11 cellular contexts compared by ENCODE assay signal in the genomic region with DNA sequence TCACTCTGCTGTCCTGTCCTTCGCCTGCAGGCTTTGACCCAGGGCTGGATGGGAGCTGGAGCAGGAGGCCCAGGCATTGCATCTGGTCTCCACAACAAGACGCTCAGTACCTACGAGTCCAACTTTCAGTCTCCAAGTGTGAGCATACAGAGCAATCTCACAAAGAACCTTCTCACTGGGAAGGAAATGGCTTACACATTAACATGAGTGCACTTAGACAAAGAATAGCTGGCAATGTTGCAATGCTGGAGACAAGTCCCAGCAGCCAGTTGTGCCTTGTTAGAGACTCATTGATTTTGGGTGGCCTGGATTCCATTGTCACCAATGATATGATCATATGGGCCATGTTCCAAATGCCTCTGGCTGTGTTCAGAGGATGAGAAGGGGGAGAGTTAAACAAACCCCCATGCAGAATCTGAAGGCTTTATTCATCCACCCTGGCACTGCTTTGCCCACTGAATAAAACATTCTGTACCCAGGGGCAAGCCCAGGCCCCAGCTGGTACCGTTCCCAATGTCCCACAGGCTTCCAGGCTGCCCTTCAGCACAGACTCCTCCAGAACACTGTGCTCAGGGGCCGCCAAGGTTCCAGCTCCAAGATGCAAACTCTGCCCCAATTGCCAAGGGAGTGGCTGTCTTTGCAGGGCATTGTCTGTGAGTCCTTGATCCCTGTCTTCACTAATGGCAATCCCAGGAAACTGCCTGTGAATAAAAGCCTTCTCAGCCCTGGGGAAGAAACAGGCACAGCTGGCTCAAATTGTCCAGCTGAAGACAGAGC.
DNase-seq lines count a peak whose midpoint lies in the region; ATAC-seq and TF ChIP-seq lines count a peak whose summit lies in the region.
"Had no signal": no experiment of that assay in that cellular context is flagged by ENCODE, and none has a peak within 500 bp of the region (broad histone marks: within the 10 kb centered on the region; RNA-seq: fewer than 3 reads in every experiment).

No MANE protein-coding gene starts in this region.

- no peaks in the 10 kb centered on the region for H3K36me3 Mint-ChIP-seq in stimulated activated memory B cell treated with anti-CD40 and anti-IgM and Interleukin-4, amounts not matched to agents 10 μg/mL and 1 μg/mL and 100 μg/mL, for 72 hours

- DNase-seq in NCI-H69 (lab: John Stamatoyannopoulos, UW) (peak; percentile 47), cerebellum (ENCODE audit: low spot score) (peak; percentile 33), left lung (no peak), sciatic nerve (ENCODE audit: low spot score) (no peak)
- DNase-seq in stimulated activated CD4-positive, alpha-beta T cell treated with anti-CD3 and anti-CD28 coated beads, Interleukin-12 subunit alpha, Interleukin-12 subunit beta, amount 100 ng/mL, for 4 hours: no peak
- DNase-seq: activated CD4-positive, alpha-beta T cell treated with anti-CD3 and anti-CD28 coated beads, Interleukin-2, amount 10 ng/mL, durations not matched to agents 7 days and 5 days; naive thymus-derived CD4-positive, alpha-beta T cell; NCI-H1417 had no signal

- no peaks in the 10 kb centered on the region for H3K36me3 ChIP-seq in left lung

- H3K9me3 Mint-ChIP-seq in stimulated activated memory B cell treated with anti-CD40 and anti-IgM and Interleukin-4, amounts not matched to agents 10 μg/mL and 1 μg/mL and 100 μg/mL, for 72 hours: peaks cover 6% of the 10 kb centered on the region

- intact Hi-C loops in left lung (cut with DNase I): no loop called here
- intact Hi-C loops in sciatic nerve (cut with DNase I): no loop called here

- no peak for TF ChIP-seq CTCF in left lung (IDR thresholded peaks at IDR 0.05)

- H3K4me3 Mint-ChIP-seq in stimulated activated memory B cell treated with anti-CD40 and anti-IgM and Interleukin-4, amounts not matched to agents 10 μg/mL and 1 μg/mL and 100 μg/mL, for 72 hours: no peak overlapping the region
- H3K4me3 Mint-ChIP-seq: activated CD4-positive, alpha-beta T cell treated with anti-CD3 and anti-CD28 coated beads, Interleukin-2, amount 10 ng/mL, durations not matched to agents 7 days and 5 days; naive thymus-derived CD4-positive, alpha-beta T cell; stimulated activated naive CD8-positive, alpha-beta T cell treated with anti-CD3 and anti-CD28 coated beads, Interleukin-15, Interleukin-2, amounts not matched to agents 100 ng/mL and 50 ng/mL, for 24 hours had no signal

- H3K4me1 Mint-ChIP-seq in stimulated activated memory B cell treated with anti-CD40 and anti-IgM and Interleukin-4, amounts not matched to agents 10 μg/mL and 1 μg/mL and 100 μg/mL, for 72 hours: no peaks in the 10 kb centered on the region

- H3K4me1 ChIP-seq in left lung: peaks cover 7 to 19% of the 10 kb centered on the region in 2 donors

- no peaks in the 10 kb centered on the region for H3K9me3 ChIP-seq in left lung

- no peak overlapping the region for H3K4me3 ChIP-seq in left lung

- no peak overlapping the region for H3K27ac ChIP-seq in left lung

- peaks cover 58% of the 10 kb centered on the region for H3K27me3 Mint-ChIP-seq in stimulated activated memory B cell treated with anti-CD40 and anti-IgM and Interleukin-4, amounts not matched to agents 10 μg/mL and 1 μg/mL and 100 μg/mL, for 72 hours

- ATAC-seq in left lung (peak; percentile 95), sciatic nerve (peak; percentile 80), GM19452 (IDR thresholded peaks at IDR 0.05; ENCODE audit: unreplicated experiment) (no peak)
- no peak for ATAC-seq in stimulated activated memory B cell treated with anti-CD40 and anti-IgM and Interleukin-4, amounts not matched to agents 10 μg/mL and 1 μg/mL and 100 μg/mL, for 72 hours
- ATAC-seq: naive thymus-derived CD4-positive, alpha-beta T cell had no signal

- H3K27me3 ChIP-seq in left lung: no peaks in the 10 kb centered on the region

- no peak overlapping the region for H3K27ac Mint-ChIP-seq in stimulated activated memory B cell treated with anti-CD40 and anti-IgM and Interleukin-4, amounts not matched to agents 10 μg/mL and 1 μg/mL and 100 μg/mL, for 72 hours
- H3K27ac Mint-ChIP-seq: activated CD4-positive, alpha-beta T cell treated with anti-CD3 and anti-CD28 coated beads, Interleukin-2, amount 10 ng/mL, durations not matched to agents 7 days and 5 days had no signal

Comparison
In these comparisons a context has a peak if more than half of its experiments do, and no peak if none do; other contexts are left out.
1. DNase-seq: peak in NCI-H69 (single experiment) and cerebellum (single experiment); none in left lung (0 of 2), sciatic nerve (single experiment) and stimulated activated CD4-positive, alpha-beta T cell treated with anti-CD3 and anti-CD28 coated beads, Interleukin-12 subunit alpha, Interleukin-12 subunit beta, amount 100 ng/mL, for 4 hours (single experiment).
2. ATAC-seq: peak in left lung (single experiment) and sciatic nerve (single experiment); none in stimulated activated memory B cell treated with anti-CD40 and anti-IgM and Interleukin-4, amounts not matched to agents 10 μg/mL and 1 μg/mL and 100 μg/mL, for 72 hours (single experiment) and GM19452 (single experiment).